In the genomic region with DNA sequence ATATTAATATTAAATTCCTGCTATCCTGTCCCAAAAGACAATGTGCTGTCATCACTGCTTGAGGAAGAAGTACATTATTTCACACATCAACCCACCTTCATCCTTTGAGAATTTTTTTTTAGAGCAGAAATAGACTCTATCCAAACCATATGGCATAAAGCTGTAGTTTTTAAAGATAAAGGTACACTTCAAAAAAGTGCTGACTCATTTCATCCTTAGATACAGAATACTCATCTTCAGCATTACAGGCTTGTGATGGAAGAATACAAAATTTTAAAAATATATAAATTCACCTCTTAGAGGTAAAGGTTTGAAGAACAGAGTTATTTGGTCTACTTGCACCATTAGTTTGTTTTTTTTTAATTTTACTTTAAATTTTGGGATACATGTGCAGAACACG, we compare ENCODE assay signal across 3 cellular contexts.
TF ChIP-seq lines count a peak whose summit lies in the region.

No MANE protein-coding gene starts in this region.

TF ChIP-seq in A549, 52 proteins besides CTCF, POLR2A, EP300 and RAD21:
- TF ChIP-seq, protein P1, sequence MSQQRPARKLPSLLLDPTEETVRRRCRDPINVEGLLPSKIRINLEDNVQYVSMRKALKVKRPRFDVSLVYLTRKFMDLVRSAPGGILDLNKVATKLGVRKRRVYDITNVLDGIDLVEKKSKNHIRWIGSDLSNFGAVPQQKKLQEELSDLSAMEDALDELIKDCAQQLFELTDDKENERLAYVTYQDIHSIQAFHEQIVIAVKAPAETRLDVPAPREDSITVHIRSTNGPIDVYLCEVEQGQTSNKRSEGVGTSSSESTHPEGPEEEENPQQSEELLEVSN (IDR thresholded peaks at IDR 0.05; ENCODE audit: borderline replicate concordance, low read depth), result no peak
- TF ChIP-seq ELK1 (IDR thresholded peaks at IDR 0.05; ENCODE audit: low read depth, low read length), result no peak
- TF ChIP-seq, protein P2, sequence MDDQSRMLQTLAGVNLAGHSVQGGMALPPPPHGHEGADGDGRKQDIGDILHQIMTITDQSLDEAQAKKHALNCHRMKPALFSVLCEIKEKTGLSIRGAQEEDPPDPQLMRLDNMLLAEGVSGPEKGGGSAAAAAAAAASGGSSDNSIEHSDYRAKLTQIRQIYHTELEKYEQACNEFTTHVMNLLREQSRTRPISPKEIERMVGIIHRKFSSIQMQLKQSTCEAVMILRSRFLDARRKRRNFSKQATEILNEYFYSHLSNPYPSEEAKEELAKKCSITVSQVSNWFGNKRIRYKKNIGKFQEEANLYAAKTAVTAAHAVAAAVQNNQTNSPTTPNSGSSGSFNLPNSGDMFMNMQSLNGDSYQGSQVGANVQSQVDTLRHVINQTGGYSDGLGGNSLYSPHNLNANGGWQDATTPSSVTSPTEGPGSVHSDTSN (IDR thresholded peaks at IDR 0.05), result no peak
- TF ChIP-seq GATA3 (IDR thresholded peaks at IDR 0.05; ENCODE audit: borderline replicate concordance), result no peak
- no peak for TF ChIP-seq ZSCAN20 (CRISPR knock-in tag; IDR thresholded peaks at IDR 0.05)
- TF ChIP-seq ZC3H11A (IDR thresholded peaks at IDR 0.05), result no peak
- no peak for TF ChIP-seq ATOH8 (CRISPR knock-in tag; IDR thresholded peaks at IDR 0.05; ENCODE audit: low read depth)
- no peak for TF ChIP-seq HEYL (CRISPR knock-in tag; IDR thresholded peaks at IDR 0.05)
- 0 out of 2 replicates have a peak, but pooled peaks have one; percentile 34 for TF ChIP-seq NFE2L2 (conservative IDR thresholded peaks at IDR 0.05; ENCODE audit: low read length)
- TF ChIP-seq FOXS1 (CRISPR knock-in tag; IDR thresholded peaks at IDR 0.05), result no peak
- TF ChIP-seq HES2 (IDR thresholded peaks at IDR 0.05), result no peak
- TF ChIP-seq MAFK (IDR thresholded peaks at IDR 0.05; ENCODE audit: partially characterized antibody), result peak; percentile 70
- no peak for TF ChIP-seq HOXB13 (CRISPR knock-in tag; IDR thresholded peaks at IDR 0.05; ENCODE audit: low read depth)
- no peak for TF ChIP-seq PHF8 (IDR thresholded peaks at IDR 0.05; ENCODE audit: borderline replicate concordance, low read depth)
- no peak for TF ChIP-seq BHLHE40 (IDR thresholded peaks at IDR 0.05; ENCODE audit: low read depth, low read length)

TF ChIP-seq in IMR-90, 13 proteins besides CTCF, POLR2A, EP300 and RAD21:
- TF ChIP-seq RFX5 (IDR thresholded peaks at IDR 0.05; ENCODE audit: low read depth, low read length) (no peak), USF2 (IDR thresholded peaks at IDR 0.05; ENCODE audit: low read depth, low read length) (no peak), MAFK (IDR thresholded peaks at IDR 0.05; ENCODE audit: low read depth, low read length) (peak; percentile 68), NFE2L2 (IDR thresholded peaks at IDR 0.05; ENCODE audit: low read depth, low read length) (peak; percentile 71; the same call in 1 of the 2 replicates)

TF ChIP-seq in H1, 55 proteins besides CTCF, POLR2A, EP300 and RAD21:
- TF ChIP-seq HDAC6 (IDR thresholded peaks at IDR 0.05; ENCODE audit: low read depth, low read length) (no peak), MAFK (IDR thresholded peaks at IDR 0.05; ENCODE audit: low read depth, low read length) (peak; percentile 56)
